Comparison of ENCODE assay signal across 15 cellular contexts in genomic region chr2:179965291-179965690, GRCh38. TPM values are rescaled to one million over a fixed set of nuclear protein-coding genes. Genes with fewer than 3 reads are reported as not detected.
DNase-seq lines count a peak whose midpoint lies in the region; ATAC-seq and TF ChIP-seq lines count a peak whose summit lies in the region.
"Had no signal": no experiment of that assay in that cellular context is flagged by ENCODE, and none has a peak within 500 bp of the region (broad histone marks: within the 10 kb centered on the region; RNA-seq: fewer than 3 reads in every experiment).

No MANE protein-coding gene starts in this region.

- H3K9me3 Mint-ChIP-seq in activated naive CD4-positive, alpha-beta T cell treated with anti-CD3 and anti-CD28 coated beads, Interleukin-2, amount 50 U/mL, for 24 hours, result no peaks in the 10 kb centered on the region
- H3K9me3 Mint-ChIP-seq in activated naive CD4-positive, alpha-beta T cell treated with anti-CD3 and anti-CD28 coated beads, Interleukin-2, amount 50 U/mL, for 72 hours, result no peaks in the 10 kb centered on the region
- H3K9me3 Mint-ChIP-seq in chondrocyte (ENCODE audit: low read depth), result peaks cover 4% of the 10 kb centered on the region
- no peaks in the 10 kb centered on the region for H3K9me3 Mint-ChIP-seq in naive thymus-derived CD8-positive, alpha-beta T cell
- H3K9me3 Mint-ChIP-seq: CD4-positive, alpha-beta memory T cell; IgD-negative memory B cell had no signal

- ATAC-seq in activated naive CD4-positive, alpha-beta T cell treated with anti-CD3 and anti-CD28 coated beads, Interleukin-2, amount 50 U/mL, for 72 hours, result no peak
- ATAC-seq in GM21515 (IDR thresholded peaks at IDR 0.05; ENCODE audit: unreplicated experiment), result no peak
- ATAC-seq in naive thymus-derived CD8-positive, alpha-beta T cell, result no peak

- H3K4me3 Mint-ChIP-seq in activated naive CD4-positive, alpha-beta T cell treated with anti-CD3 and anti-CD28 coated beads, Interleukin-2, amount 50 U/mL, for 24 hours, result no peak overlapping the region
- no peak overlapping the region for H3K4me3 Mint-ChIP-seq in chondrocyte (ENCODE audit: unreplicated experiment)
- H3K4me3 Mint-ChIP-seq in naive thymus-derived CD8-positive, alpha-beta T cell, result no peak overlapping the region
- H3K4me3 Mint-ChIP-seq: B cell, IgD-negative memory B cell had no signal

- DNase-seq in activated naive CD4-positive, alpha-beta T cell treated with anti-CD3 and anti-CD28 coated beads, Interleukin-2, amount 50 U/mL, for 72 hours (ENCODE audit: low spot score in 2 of 2), result no peak
- DNase-seq in chondrocyte (ENCODE audit: low spot score) (no peak), fibroblast of peridontal ligament (ENCODE audit: extremely low read depth) (peak; percentile 2), NCI-H345 treated with DMSO at 0.1 percent for 48 hours (lab: John Stamatoyannopoulos, UW; ENCODE audit: unreplicated experiment) (no peak)
- DNase-seq in naive thymus-derived CD8-positive, alpha-beta T cell, result no peak
- DNase-seq: ACHN; C1 segment of cervical spinal cord; CD4-positive, alpha-beta memory T cell; DMS153; DMS79 treated with DMSO at 0.1 percent for 48 hours; GDM1 had no signal

- POLR2A ChIA-PET in naive thymus-derived CD8-positive, alpha-beta T cell (lab: Charles Lee), result no interaction called here

- peaks cover 30% of the 10 kb centered on the region for H3K36me3 Mint-ChIP-seq in activated naive CD4-positive, alpha-beta T cell treated with anti-CD3 and anti-CD28 coated beads, Interleukin-2, amount 50 U/mL, for 24 hours
- H3K36me3 Mint-ChIP-seq in activated naive CD4-positive, alpha-beta T cell treated with anti-CD3 and anti-CD28 coated beads, Interleukin-2, amount 50 U/mL, for 72 hours, result peaks cover 6 to 30% of the 10 kb centered on the region in 2 donors
- peaks cover 23% of the 10 kb centered on the region for H3K36me3 Mint-ChIP-seq in chondrocyte (ENCODE audit: low read depth)
- peaks cover 18 to 80% (median 35%) of the 10 kb centered on the region in 3 donors for H3K36me3 Mint-ChIP-seq in naive thymus-derived CD8-positive, alpha-beta T cell

- H3K4me1 Mint-ChIP-seq in activated naive CD4-positive, alpha-beta T cell treated with anti-CD3 and anti-CD28 coated beads, Interleukin-2, amount 50 U/mL, for 24 hours, result peaks cover 8% of the 10 kb centered on the region
- H3K4me1 Mint-ChIP-seq in chondrocyte (ENCODE audit: low read depth), result peaks cover 25% of the 10 kb centered on the region
- H3K4me1 Mint-ChIP-seq in naive thymus-derived CD8-positive, alpha-beta T cell, result peaks cover 0 to 5% (median 1%) of the 10 kb centered on the region in 4 donors
- H3K4me1 Mint-ChIP-seq: B cell had no signal

- no peak for TF ChIP-seq CTCF in chondrocyte (IDR thresholded peaks at IDR 0.05)

- H3K27ac Mint-ChIP-seq in activated naive CD4-positive, alpha-beta T cell treated with anti-CD3 and anti-CD28 coated beads, Interleukin-2, amount 50 U/mL, for 24 hours, result peak overlapping the region; percentile 3
- H3K27ac Mint-ChIP-seq in activated naive CD4-positive, alpha-beta T cell treated with anti-CD3 and anti-CD28 coated beads, Interleukin-2, amount 50 U/mL, for 72 hours, result peak overlapping the region in 1 of 2 donors; percentile 42
- peak overlapping the region; percentile 94 for H3K27ac Mint-ChIP-seq in chondrocyte (ENCODE audit: unreplicated experiment)
- peak overlapping the region in 1 of 10 donors; percentile 1 for H3K27ac Mint-ChIP-seq in naive thymus-derived CD8-positive, alpha-beta T cell
- H3K27ac Mint-ChIP-seq: B cell, IgD-negative memory B cell had no signal

- H3K27me3 Mint-ChIP-seq in activated naive CD4-positive, alpha-beta T cell treated with anti-CD3 and anti-CD28 coated beads, Interleukin-2, amount 50 U/mL, for 24 hours, result no peaks in the 10 kb centered on the region
- H3K27me3 Mint-ChIP-seq in chondrocyte (ENCODE audit: low read depth), result no peaks in the 10 kb centered on the region
- no peaks in the 10 kb centered on the region for H3K27me3 Mint-ChIP-seq in naive thymus-derived CD8-positive, alpha-beta T cell
- H3K27me3 Mint-ChIP-seq: B cell; CD4-positive, alpha-beta memory T cell; IgD-negative memory B cell had no signal

RNA-seq across cellular contexts. Expression of gene CWC22, which starts 41.8 kb away (rescaled TPM):
- total RNA-seq in activated naive CD4-positive, alpha-beta T cell treated with anti-CD3 and anti-CD28 coated beads, Interleukin-2, amount 50 U/mL, for 72 hours, result 10 to 100 TPM; 21.4 to 23.4 TPM
- total RNA-seq in chondrocyte, result 14.0 to 19.0 TPM (median 14.2 TPM) in 3 replicates
- total RNA-seq in naive thymus-derived CD8-positive, alpha-beta T cell, result 10 to 100 TPM; 31.3 to 31.4 TPM
- polyA plus RNA-seq in naive thymus-derived CD8-positive, alpha-beta T cell, result 10 to 100 TPM; 18.9 to 34.4 (median 25.9) TPM
